1 cellular context compared by ENCODE assay signal in the genomic region with DNA sequence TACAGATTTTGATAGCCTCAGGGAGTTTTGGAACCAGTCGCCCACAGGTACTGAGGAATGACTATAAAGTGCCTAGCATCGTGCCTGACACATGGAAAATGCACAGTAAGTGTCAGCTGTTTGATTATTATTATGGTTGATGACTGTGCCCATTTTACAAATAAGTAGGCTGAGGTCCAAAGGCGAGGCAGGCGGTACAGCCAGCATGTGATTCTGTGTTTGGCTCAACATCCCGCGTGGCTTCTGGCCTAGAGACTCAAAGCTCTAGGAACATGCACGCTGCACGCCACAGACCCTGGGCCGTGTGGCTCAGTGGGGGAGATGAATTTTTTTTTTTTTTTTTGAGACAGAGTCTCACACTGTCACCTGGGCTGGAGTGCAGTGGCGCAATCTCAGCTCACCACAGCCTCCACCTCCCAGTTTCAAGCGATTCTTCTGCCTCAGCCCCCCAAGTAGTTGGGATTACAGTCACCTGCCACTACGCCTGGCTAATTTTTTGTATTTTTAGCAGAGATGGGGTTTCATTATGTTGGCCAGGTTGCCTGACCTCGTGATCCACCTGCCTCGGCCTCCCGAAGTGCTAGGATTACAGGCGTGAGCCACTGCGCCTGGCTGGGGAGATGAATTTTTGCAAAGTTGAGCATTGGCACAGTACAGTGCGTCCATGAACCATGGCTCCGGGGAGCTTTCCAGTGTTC.
TF ChIP-seq lines count a peak whose summit lies in the region.

No MANE protein-coding gene starts in this region.

TF ChIP-seq in HepG2, 621 proteins besides CTCF, POLR2A, EP300 and RAD21 (continued from another document):
- TF ChIP-seq, protein P1, sequence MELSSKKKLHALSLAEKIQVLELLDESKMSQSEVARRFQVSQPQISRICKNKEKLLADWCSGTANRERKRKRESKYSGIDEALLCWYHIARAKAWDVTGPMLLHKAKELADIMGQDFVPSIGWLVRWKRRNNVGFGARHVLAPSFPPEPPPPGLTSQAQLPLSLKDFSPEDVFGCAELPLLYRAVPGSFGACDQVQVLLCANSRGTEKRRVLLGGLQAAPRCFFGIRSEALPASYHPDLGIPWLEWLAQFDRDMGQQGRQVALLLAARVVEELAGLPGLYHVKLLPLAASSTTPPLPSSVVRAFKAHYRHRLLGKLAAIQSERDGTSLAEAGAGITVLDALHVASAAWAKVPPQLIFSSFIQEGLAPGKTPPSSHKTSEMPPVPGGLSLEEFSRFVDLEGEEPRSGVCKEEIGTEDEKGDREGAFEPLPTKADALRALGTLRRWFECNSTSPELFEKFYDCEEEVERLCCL (CRISPR knock-in tag; IDR thresholded peaks at IDR 0.05; ENCODE audit: borderline replicate concordance) = no peak
- TF ChIP-seq ZNF383 (CRISPR knock-in tag; IDR thresholded peaks at IDR 0.05; ENCODE audit: borderline replicate concordance) (no peak), LRRFIP1 (CRISPR knock-in tag; conservative IDR thresholded peaks at IDR 0.05) (no peak), ZNF672 (CRISPR knock-in tag; IDR thresholded peaks at IDR 0.05) (no peak), RBFOX2 (IDR thresholded peaks at IDR 0.05; ENCODE audit: low read depth, low read length) (0 out of 2 replicates have a peak, but pooled peaks have one; percentile 31), ZNF160 (CRISPR knock-in tag; IDR thresholded peaks at IDR 0.05) (no peak), ZNF451 (CRISPR knock-in tag; IDR thresholded peaks at IDR 0.05) (no peak), ZNF629 (CRISPR knock-in tag; conservative IDR thresholded peaks at IDR 0.05) (peak; percentile 86), SNAPC2 (CRISPR knock-in tag; IDR thresholded peaks at IDR 0.05) (no peak), ZNF558 (CRISPR knock-in tag; IDR thresholded peaks at IDR 0.05; ENCODE audit: borderline replicate concordance) (no peak), RBM22 (optimal IDR thresholded peaks at IDR 0.05; ENCODE audit: low read length) (peak; percentile 50), KAT2B (IDR thresholded peaks at IDR 0.05; ENCODE audit: borderline replicate concordance, low read depth, low read length) (no peak), POLR2G (IDR thresholded peaks at IDR 0.05; ENCODE audit: low read depth, low read length) (peak; percentile 64), POLR2AphosphoS5 (IDR thresholded peaks at IDR 0.05; ENCODE audit: low read depth, low read length) (peak; percentile 17; the same call in 1 of the 2 replicates), ZNF7 (CRISPR knock-in tag; IDR thresholded peaks at IDR 0.05) (no peak), TBP (CRISPR knock-in tag; IDR thresholded peaks at IDR 0.05) (no peak), CBFB (CRISPR knock-in tag; IDR thresholded peaks at IDR 0.05) (no peak)
- TF ChIP-seq, protein P2, sequence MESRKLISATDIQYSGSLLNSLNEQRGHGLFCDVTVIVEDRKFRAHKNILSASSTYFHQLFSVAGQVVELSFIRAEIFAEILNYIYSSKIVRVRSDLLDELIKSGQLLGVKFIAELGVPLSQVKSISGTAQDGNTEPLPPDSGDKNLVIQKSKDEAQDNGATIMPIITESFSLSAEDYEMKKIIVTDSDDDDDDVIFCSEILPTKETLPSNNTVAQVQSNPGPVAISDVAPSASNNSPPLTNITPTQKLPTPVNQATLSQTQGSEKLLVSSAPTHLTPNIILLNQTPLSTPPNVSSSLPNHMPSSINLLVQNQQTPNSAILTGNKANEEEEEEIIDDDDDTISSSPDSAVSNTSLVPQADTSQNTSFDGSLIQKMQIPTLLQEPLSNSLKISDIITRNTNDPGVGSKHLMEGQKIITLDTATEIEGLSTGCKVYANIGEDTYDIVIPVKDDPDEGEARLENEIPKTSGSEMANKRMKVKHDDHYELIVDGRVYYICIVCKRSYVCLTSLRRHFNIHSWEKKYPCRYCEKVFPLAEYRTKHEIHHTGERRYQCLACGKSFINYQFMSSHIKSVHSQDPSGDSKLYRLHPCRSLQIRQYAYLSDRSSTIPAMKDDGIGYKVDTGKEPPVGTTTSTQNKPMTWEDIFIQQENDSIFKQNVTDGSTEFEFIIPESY (CRISPR knock-in tag; IDR thresholded peaks at IDR 0.05) = peak; percentile 85; the same call in 1 of the 2 replicates
- TF ChIP-seq, protein P3, sequence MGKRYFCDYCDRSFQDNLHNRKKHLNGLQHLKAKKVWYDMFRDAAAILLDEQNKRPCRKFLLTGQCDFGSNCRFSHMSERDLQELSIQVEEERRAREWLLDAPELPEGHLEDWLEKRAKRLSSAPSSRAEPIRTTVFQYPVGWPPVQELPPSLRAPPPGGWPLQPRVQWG (CRISPR knock-in tag; IDR thresholded peaks at IDR 0.05; ENCODE audit: borderline replicate concordance, low read depth) = no peak
- TF ChIP-seq, protein P4, sequence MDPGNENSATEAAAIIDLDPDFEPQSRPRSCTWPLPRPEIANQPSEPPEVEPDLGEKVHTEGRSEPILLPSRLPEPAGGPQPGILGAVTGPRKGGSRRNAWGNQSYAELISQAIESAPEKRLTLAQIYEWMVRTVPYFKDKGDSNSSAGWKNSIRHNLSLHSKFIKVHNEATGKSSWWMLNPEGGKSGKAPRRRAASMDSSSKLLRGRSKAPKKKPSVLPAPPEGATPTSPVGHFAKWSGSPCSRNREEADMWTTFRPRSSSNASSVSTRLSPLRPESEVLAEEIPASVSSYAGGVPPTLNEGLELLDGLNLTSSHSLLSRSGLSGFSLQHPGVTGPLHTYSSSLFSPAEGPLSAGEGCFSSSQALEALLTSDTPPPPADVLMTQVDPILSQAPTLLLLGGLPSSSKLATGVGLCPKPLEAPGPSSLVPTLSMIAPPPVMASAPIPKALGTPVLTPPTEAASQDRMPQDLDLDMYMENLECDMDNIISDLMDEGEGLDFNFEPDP (CRISPR knock-in tag; conservative IDR thresholded peaks at IDR 0.05) = no peak
